In the genomic region with DNA sequence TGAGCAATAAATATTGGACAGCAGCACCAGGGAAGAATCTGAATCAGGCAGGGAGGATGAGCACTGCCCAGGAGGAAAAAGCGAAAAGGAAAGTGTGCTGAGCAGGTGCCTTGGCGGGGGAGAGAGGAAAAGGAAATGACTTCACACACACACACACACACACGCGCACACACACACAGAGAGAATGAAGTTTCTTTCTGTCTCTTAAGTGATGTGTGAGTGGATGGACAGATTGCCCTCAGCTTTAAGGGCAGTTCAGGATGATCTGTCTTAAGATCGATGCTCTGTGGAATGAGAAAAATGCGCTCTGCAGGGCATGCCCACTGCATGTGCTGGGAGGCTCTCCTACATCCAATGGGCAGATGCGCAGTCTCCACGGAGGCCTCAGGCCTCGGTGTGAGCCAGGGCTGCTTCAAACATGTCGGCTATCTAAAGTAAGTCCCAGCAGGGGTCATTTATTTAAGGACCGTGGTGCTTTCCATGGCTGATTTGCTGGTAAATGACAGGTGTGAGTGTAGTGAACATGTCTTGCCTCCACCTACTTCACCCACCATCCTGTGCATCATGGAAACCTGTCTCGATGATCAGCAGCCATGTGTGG, we compare ENCODE assay signal across 8 cellular contexts. TPM values are rescaled to one million over a fixed set of nuclear protein-coding genes. Genes with fewer than 3 reads are reported as not detected.
DNase-seq lines count a peak whose midpoint lies in the region; ATAC-seq, FAIRE-seq and TF ChIP-seq lines count a peak whose summit lies in the region.

No MANE protein-coding gene starts in this region.

- H3K36me3 Mint-ChIP-seq in activated CD4-positive, alpha-beta memory T cell treated with anti-CD3 and anti-CD28 coated beads, Interleukin-2, amount 10 ng/mL, durations not matched to agents 7 days and 5 days (ENCODE audit: low read depth), result peaks cover 15% of the 10 kb centered on the region
- H3K36me3 Mint-ChIP-seq in memory B cell, result peaks cover 6% of the 10 kb centered on the region

- no peak overlapping the region for H3K14ac ChIP-seq in H1 (ENCODE audit: insufficient read length)

- no peaks in the 10 kb centered on the region for H3K9me3 Mint-ChIP-seq in activated CD4-positive, alpha-beta memory T cell treated with anti-CD3 and anti-CD28 coated beads, Interleukin-2, amount 10 ng/mL, durations not matched to agents 7 days and 5 days
- no peaks in the 10 kb centered on the region for H3K9me3 Mint-ChIP-seq in memory B cell

- no peaks in the 10 kb centered on the region for H3K79me1 ChIP-seq in H1 (ENCODE audit: low read depth, low read length)

- peak overlapping the region; percentile 98 for H3K27ac Mint-ChIP-seq in activated CD4-positive, alpha-beta memory T cell treated with anti-CD3 and anti-CD28 coated beads, Interleukin-2, amount 10 ng/mL, durations not matched to agents 7 days and 5 days
- peak overlapping the region; percentile 96 for H3K27ac Mint-ChIP-seq in memory B cell

- H3K9ac ChIP-seq in H1 (replicated peaks in 1 of 4; ENCODE audit: extremely low read depth in 1 of 4, low read depth in 3 of 4, low read length in 3 of 4), result peak overlapping the region in 3 of 4 experiments; percentile 31 to 66 (median 53); a peak in 4 of 7 replicates

- ATAC-seq in GM18505 (IDR thresholded peaks at IDR 0.05; ENCODE audit: unreplicated experiment) (no peak), HG03095 (IDR thresholded peaks at IDR 0.05; ENCODE audit: unreplicated experiment) (peak; percentile 30), memory B cell (ENCODE audit: low read depth) (peak; percentile 47)

- no peaks in the 10 kb centered on the region for H4K20me1 ChIP-seq in H1 (replicated peaks in 1 of 2; ENCODE audit: control insufficient read depth in 1 of 2, insufficient read depth in 2 of 2, low read length in 2 of 2)

- peak overlapping the region; percentile 80 to 91 for H3K4me2 ChIP-seq in H1 (ENCODE audit: insufficient read depth in 1 of 2, low read depth in 2 of 2, low read length in 2 of 2)

- H3K4me1 ChIP-seq in H1 (replicated peaks in 1 of 4; ENCODE audit: control insufficient read depth in 3 of 4, insufficient read depth in 4 of 4, low read length in 3 of 4), result peaks cover 0 to 8% (median 2%) of the 10 kb centered on the region in 4 experiments; a peak in 5 of 7 replicates

- H3K9me3 ChIP-seq in H1 (ENCODE audit: insufficient read depth in 2 of 2, low read depth in 1 of 2, low read length in 1 of 2), result no peaks in the 10 kb centered on the region

- no peak for TF ChIP-seq EP300 in H1 (IDR thresholded peaks at IDR 0.05; ENCODE audit: borderline replicate concordance in 1 of 2, low read depth in 2 of 2, low read length in 2 of 2)

- H3K4me3 ChIP-seq in H1 (ENCODE audit: extremely low read depth in 1 of 4, insufficient read depth in 2 of 4, low read depth in 3 of 4, low read length in 4 of 4), result peak overlapping the region; percentile 69 to 95 (median 86)

- no peak for FAIRE-seq in H1 (lab: Jason Lieb, UNC)

- TF ChIP-seq POLR2A in GM18505 (IDR thresholded peaks at IDR 0.05; ENCODE audit: borderline replicate concordance, extremely low read depth, insufficient read depth, insufficient read length) (peak; percentile 87), H1 (IDR thresholded peaks at IDR 0.05; ENCODE audit: control extremely low read depth in 1 of 2, low read depth in 2 of 2, low read length in 2 of 2) (0 out of 3 replicates have a peak, but pooled peaks of 1 of the 2 experiments have one; percentile 15)

- peaks cover 16% of the 10 kb centered on the region; the same call in 1 of the 2 replicates for H3K23me2 ChIP-seq in H1 (ENCODE audit: low read depth, low read length)

- H4K5ac ChIP-seq in H1 (ENCODE audit: insufficient read length, low read depth, low read length), result peak overlapping the region; percentile 49

- peak overlapping the region; percentile 89 for H3K4me3 Mint-ChIP-seq in activated CD4-positive, alpha-beta memory T cell treated with anti-CD3 and anti-CD28 coated beads, Interleukin-2, amount 10 ng/mL, durations not matched to agents 7 days and 5 days
- peak overlapping the region; percentile 90 for H3K4me3 Mint-ChIP-seq in memory B cell

- peak overlapping the region; percentile 97 for H2AFZ ChIP-seq in H1 (ENCODE audit: low read length)

- WGBS in H1 (ENCODE audit: extremely low coverage in 1 of 2, insufficient coverage in 1 of 2, insufficient read length in 1 of 2, insufficient replicate concordance in 2 of 2, low coverage in 1 of 2, low lambda C conversion rate in 2 of 2, missing lambda C conversion rate in 1 of 2), 2 experiments, result 21% methylated on average over 12 of the region's 12 CpGs; no CpG with 5 or more reads in 1 of the 2 experiments

- peaks cover 32% of the 10 kb centered on the region for H3K4me1 Mint-ChIP-seq in activated CD4-positive, alpha-beta memory T cell treated with anti-CD3 and anti-CD28 coated beads, Interleukin-2, amount 10 ng/mL, durations not matched to agents 7 days and 5 days
- peaks cover 22% of the 10 kb centered on the region for H3K4me1 Mint-ChIP-seq in memory B cell

- TF ChIP-seq RAD21 in H1 (IDR thresholded peaks at IDR 0.05 in 1 of 2, conservative IDR thresholded peaks at IDR 0.05 in 1 of 2; ENCODE audit: low read depth in 2 of 2, low read length in 2 of 2), result no peak

- H3K18ac ChIP-seq in H1 (ENCODE audit: extremely low read depth, low read length), result 0 out of 2 replicates have a peak overlapping the region, but pooled peaks have one; percentile 5

- no peak overlapping the region for H4K8ac ChIP-seq in H1 (ENCODE audit: extremely low read depth, insufficient read depth, low read length)

- peak overlapping the region; percentile 64 for H2BK5ac ChIP-seq in H1 (ENCODE audit: low read depth, low read length)

- no peak overlapping the region for H2BK120ac ChIP-seq in H1 (replicated peaks; ENCODE audit: low read depth, low read length)

- no peaks in the 10 kb centered on the region for H3K27me3 ChIP-seq in H1 (replicated peaks in 1 of 4; ENCODE audit: control insufficient read depth in 3 of 4, extremely low read depth in 1 of 4, insufficient read depth in 3 of 4, low read length in 3 of 4)

- H2BK15ac ChIP-seq in H1 (ENCODE audit: low read length), result no peak overlapping the region; the same call in 1 of the 2 replicates

- peak overlapping the region; percentile 11 for H4K91ac ChIP-seq in H1 (replicated peaks; ENCODE audit: insufficient read length, low read length)

- H3K56ac ChIP-seq in H1 (replicated peaks; ENCODE audit: insufficient read length, low read depth, low read length), result no peak overlapping the region

- no peak overlapping the region for H2BK20ac ChIP-seq in H1 (ENCODE audit: low read length)

- no peaks in the 10 kb centered on the region for H3K27me3 Mint-ChIP-seq in activated CD4-positive, alpha-beta memory T cell treated with anti-CD3 and anti-CD28 coated beads, Interleukin-2, amount 10 ng/mL, durations not matched to agents 7 days and 5 days
- no peaks in the 10 kb centered on the region for H3K27me3 Mint-ChIP-seq in memory B cell

- POLR2A ChIA-PET in activated CD4-positive, alpha-beta memory T cell treated with anti-CD3 and anti-CD28 coated beads, Interleukin-2, amount 10 ng/mL, durations not matched to agents 7 days and 5 days (lab: Charles Lee), result interaction anchor here (0.6 to 2.8 kb wide), 21 partner anchors 9 to 1289 kb away, joined by 3 to 80 read pairs (median 4); a partner anchor contains a TSS
- POLR2A ChIA-PET in H1 (lab: Charles Lee; ENCODE audit: partially characterized antibody), result interaction anchor here (1.0 to 3.0 kb wide), 6 partner anchors 9 to 89 kb away, joined by 3 to 14 read pairs (median 6); a partner anchor contains a TSS

- peak overlapping the region; percentile 45; the same call in 1 of the 2 replicates for H2BK12ac ChIP-seq in H1 (ENCODE audit: low read depth, low read length)

- no peaks in the 10 kb centered on the region for H3K79me2 ChIP-seq in H1 (ENCODE audit: control insufficient read depth in 1 of 2, insufficient read depth in 2 of 2, low read length in 2 of 2)

- 0 out of 2 replicates have a peak overlapping the region, but pooled peaks have one; percentile 47 for H3K27ac ChIP-seq in H1 (ENCODE audit: low read depth, low read length)

- H3K4ac ChIP-seq in H1 (replicated peaks; ENCODE audit: insufficient read length, low read depth, low read length), result peak overlapping the region; percentile 94

- no peak overlapping the region for H3K23ac ChIP-seq in H1 (ENCODE audit: insufficient read length)

- peak; percentile 64 for DNase-seq in A172 (ENCODE audit: low spot score)
- peak; percentile 57 for DNase-seq in NCI-H774 (lab: John Stamatoyannopoulos, UW)
- peak; percentile 76 for DNase-seq in activated CD4-positive, alpha-beta memory T cell treated with anti-CD3 and anti-CD28 coated beads, Interleukin-2, amount 10 ng/mL, durations not matched to agents 7 days and 5 days
- DNase-seq in H1 (ENCODE audit: low read depth in 1 of 2, low spot score in 2 of 2), result no peak
- peak; percentile 51 to 63 for DNase-seq in memory B cell (ENCODE audit: low spot score in 2 of 2)
- peak; percentile 31 to 52 (median 41) for DNase-seq in stimulated activated CD4-positive, alpha-beta T cell treated with anti-CD3 and anti-CD28 coated beads, TNF-alpha, amount 100 ng/mL, for 48 hours (ENCODE audit: low read depth in 3 of 3)

- TF ChIP-seq CTCF in H1 (IDR thresholded peaks at IDR 0.05; ENCODE audit: control extremely low read depth in 1 of 3, insufficient read depth in 1 of 3, low read depth in 1 of 3, low read length in 3 of 3), result no peak

- no peak overlapping the region for H2AK5ac ChIP-seq in H1 (ENCODE audit: low read depth, low read length)

- CTCF ChIA-PET in activated CD4-positive, alpha-beta memory T cell treated with anti-CD3 and anti-CD28 coated beads, Interleukin-2, amount 10 ng/mL, durations not matched to agents 7 days and 5 days (lab: Charles Lee), result interaction anchor here (0.7 to 2.7 kb wide), 6 partner anchors 10 to 262 kb away, joined by 3 to 26 read pairs (median 4); a partner anchor contains a TSS
- CTCF ChIA-PET in H1 (lab: Charles Lee; ENCODE audit: partially characterized antibody), result interaction anchor here (0.8 to 2.9 kb wide), 4 partner anchors 9 to 127 kb away, joined by 3 to 21 read pairs (median 8); no protein-coding TSS in a partner anchor

- no peaks in the 10 kb centered on the region for H3K36me3 ChIP-seq in H1 (ENCODE audit: control insufficient read depth in 2 of 4, insufficient read depth in 4 of 4, low read length in 3 of 4)

RNA-seq across cellular contexts. Expression of a gene that starts 2.5 kb away (rescaled TPM):
- 28.6 and 38.5 TPM in 2 replicates for total RNA-seq in A172 (2014; rRNA removed; shearing (Covaris generic))
- total RNA-seq in activated CD4-positive, alpha-beta memory T cell treated with anti-CD3 and anti-CD28 coated beads, Interleukin-2, amount 10 ng/mL, durations not matched to agents 7 days and 5 days, result 10 to 100 TPM; 23.7 to 25.2 TPM
- total RNA-seq in H1 (2021; fragmentation: NEBNext Ultra II Directional; extraction: Animal tissue kit (Norgen Biotek cat#: 25700)), result 11.9 and 15.9 TPM in 2 replicates
- 2.9 and 4.6 TPM in 2 replicates for polyA plus RNA-seq in H1 (2011; rRNA removed)
- polyA plus RNA-seq in H1 (2011; cell fraction: cytosol; rRNA removed), result 7.0 TPM
- polyA plus RNA-seq in H1 (2011; cell fraction: nucleus; rRNA removed), result 3.0 TPM
- polyA plus RNA-seq in H1 (2012, experiment 1 of 2), result 9.5 to 14.7 TPM (median 10.6 TPM) in 4 replicates
- 0.94 TPM for polyA plus RNA-seq in H1 (2012, experiment 2 of 2)
- polyA plus RNA-seq in H1 (2013, experiment 1 of 2), result 6.9 TPM
- polyA plus RNA-seq in H1 (2013, experiment 2 of 2), result 7.2 TPM
- polyA minus RNA-seq in H1 (2011; rRNA and poly(A)+ RNA removed), result 4.5 and 5.2 TPM in 2 replicates
- polyA minus RNA-seq in H1 (2011; cell fraction: cytosol; rRNA and poly(A)+ RNA removed), result 6.6 TPM
- polyA minus RNA-seq in H1 (2011; cell fraction: nucleus; rRNA and poly(A)+ RNA removed), result 6.3 TPM

Comparison
In these comparisons a context has a peak if more than half of its experiments do, and no peak if none do; other contexts are left out.
1. DNase-seq: peak in A172 (single experiment), NCI-H774 (single experiment), activated CD4-positive, alpha-beta memory T cell treated with anti-CD3 and anti-CD28 coated beads, Interleukin-2, amount 10 ng/mL, durations not matched to agents 7 days and 5 days (single experiment), memory B cell (2 of 2) and stimulated activated CD4-positive, alpha-beta T cell treated with anti-CD3 and anti-CD28 coated beads, TNF-alpha, amount 100 ng/mL, for 48 hours (3 of 3); none in H1 (0 of 2).